In the genomic region with DNA sequence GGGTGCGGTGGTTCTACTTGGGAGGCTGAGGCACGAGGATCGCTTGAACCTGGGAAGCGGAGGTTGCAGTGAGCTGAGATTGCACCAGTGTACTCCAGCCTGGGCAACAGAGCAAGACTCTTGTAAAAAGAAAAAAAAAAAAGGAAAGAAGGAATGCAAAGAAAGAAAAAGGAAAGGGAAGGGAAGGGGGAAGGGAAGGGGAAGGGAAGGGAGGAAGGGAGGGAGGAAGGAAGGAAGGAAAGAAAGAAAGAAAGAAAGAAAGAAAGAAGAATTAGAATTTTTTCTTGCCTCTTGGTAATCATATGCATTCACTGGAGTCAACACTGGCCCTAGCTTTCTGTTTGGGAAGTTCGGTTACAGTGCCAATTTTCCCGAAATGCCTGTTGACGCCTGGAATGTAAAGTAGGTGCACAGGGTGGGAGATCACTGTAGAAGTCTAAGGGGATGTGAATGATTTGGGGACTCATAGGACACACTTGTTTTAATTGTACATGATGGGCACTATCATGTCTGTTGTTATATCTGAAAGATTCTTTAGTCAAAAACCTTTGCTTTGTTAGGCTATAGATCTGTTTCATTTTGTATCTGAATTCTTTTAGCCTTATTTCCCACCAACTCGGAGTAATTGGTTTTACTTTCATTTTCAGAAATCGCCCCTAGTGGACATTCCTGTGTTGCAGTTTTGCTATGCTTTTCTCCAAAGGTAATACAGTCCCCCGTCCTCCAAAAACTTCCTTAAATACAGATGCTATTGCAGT, we compare ENCODE assay signal across 8 cellular contexts.
A peak's percentile ranks its signal among the peaks of the same experiment; 100 is the strongest.
DNase-seq lines count a peak whose midpoint lies in the region; ATAC-seq, FAIRE-seq and TF ChIP-seq lines count a peak whose summit lies in the region.

No MANE protein-coding gene starts in this region.

- H3K27me3 ChIP-seq in WERI-Rb-1 (ENCODE audit: insufficient read depth, low read depth, severe bottlenecking), result no peaks in the 10 kb centered on the region

- peaks cover 34% of the 10 kb centered on the region for H3K36me3 Mint-ChIP-seq in memory B cell

- ATAC-seq in memory B cell (ENCODE audit: low read depth), result peak; percentile 36
- peak; percentile 80 for ATAC-seq in stimulated activated naive CD8-positive, alpha-beta T cell treated with anti-CD3 and anti-CD28 coated beads, Interleukin-15, amount 100 ng/mL, for 72 hours
- ATAC-seq in GM21447 (IDR thresholded peaks at IDR 0.05; ENCODE audit: unreplicated experiment), result no peak

- FAIRE-seq in GM19239 (lab: Jason Lieb, UNC), result peak; percentile 95

- no peaks in the 10 kb centered on the region for H3K9me3 ChIP-seq in WERI-Rb-1 (ENCODE audit: severe bottlenecking)

- peaks cover 45% of the 10 kb centered on the region for H3K4me1 Mint-ChIP-seq in memory B cell
- H3K4me1 Mint-ChIP-seq in stimulated activated naive CD8-positive, alpha-beta T cell treated with anti-CD3 and anti-CD28 coated beads, Interleukin-15, amount 100 ng/mL, for 72 hours, result peaks cover 21% of the 10 kb centered on the region

- H3K27ac Mint-ChIP-seq in memory B cell, result peak overlapping the region; percentile 89
- H3K27ac Mint-ChIP-seq in stimulated activated naive CD8-positive, alpha-beta T cell treated with anti-CD3 and anti-CD28 coated beads, Interleukin-15, amount 100 ng/mL, for 72 hours, result peak overlapping the region; percentile 89 to 93

- TF ChIP-seq CTCF in C4-2B (conservative IDR thresholded peaks at IDR 0.05) (peak; percentile 72), WERI-Rb-1 (IDR thresholded peaks at IDR 0.05; ENCODE audit: low read depth, low read length) (peak; percentile 64)

- peaks cover 62% of the 10 kb centered on the region for H3K36me3 ChIP-seq in WERI-Rb-1

- peaks cover 4% of the 10 kb centered on the region for H3K9me3 Mint-ChIP-seq in memory B cell
- no peaks in the 10 kb centered on the region for H3K9me3 Mint-ChIP-seq in stimulated activated naive CD8-positive, alpha-beta T cell treated with anti-CD3 and anti-CD28 coated beads, Interleukin-15, amount 100 ng/mL, for 72 hours

- H3K27me3 Mint-ChIP-seq in memory B cell, result no peaks in the 10 kb centered on the region
- no peaks in the 10 kb centered on the region for H3K27me3 Mint-ChIP-seq in stimulated activated naive CD8-positive, alpha-beta T cell treated with anti-CD3 and anti-CD28 coated beads, Interleukin-15, amount 100 ng/mL, for 72 hours

- H3K27ac ChIP-seq in C4-2B (no peak overlapping the region), WERI-Rb-1 (no peak overlapping the region; the same call in 1 of the 2 replicates)

- H3K4me3 ChIP-seq in WERI-Rb-1 (ENCODE audit: low read depth, low read length), result peak overlapping the region; percentile 29; the same call in 1 of the 2 replicates

- DNase-seq in GM19239 (ENCODE audit: insufficient read length, low spot score), result peak; percentile 49
- DNase-seq in NCI-H2107 treated with DMSO at 0.1 percent for 48 hours (lab: John Stamatoyannopoulos, UW; ENCODE audit: unreplicated experiment), result peak; percentile 74
- DNase-seq in WERI-Rb-1, result no peak
- DNase-seq in effector CD4-positive, alpha-beta T cell, result peak; percentile 47
- DNase-seq in memory B cell (ENCODE audit: low spot score in 2 of 2), result peak; percentile 38 to 57
- peak; percentile 33 to 35 for DNase-seq in stimulated activated naive CD8-positive, alpha-beta T cell treated with anti-CD3 and anti-CD28 coated beads, Interleukin-15, amount 100 ng/mL, for 72 hours

- peak overlapping the region; percentile 80 for H3K4me3 Mint-ChIP-seq in memory B cell
- peak overlapping the region; percentile 66 to 80 for H3K4me3 Mint-ChIP-seq in stimulated activated naive CD8-positive, alpha-beta T cell treated with anti-CD3 and anti-CD28 coated beads, Interleukin-15, amount 100 ng/mL, for 72 hours
